In genomic region chr1:236604218-236605029, GRCh38 we compare ENCODE assay signal across 8 cellular contexts. TPM values are rescaled to one million over a fixed set of nuclear protein-coding genes. Genes with fewer than 3 reads are reported as not detected.
A peak's percentile ranks its signal among the peaks of the same experiment; 100 is the strongest.
DNase-seq lines count a peak whose midpoint lies in the region; ATAC-seq and TF ChIP-seq lines count a peak whose summit lies in the region.

TSS of gene HEATR1 (minus strand) at chr1:236604516. CDS start at chr1:236604095, 421 bp downstream.

- H3K36me3 ChIP-seq in testis (ENCODE audit: low read depth, missing control alignments) = no peaks in the 10 kb centered on the region

- H3K4me3 ChIP-seq in GM08714 (ENCODE audit: low read length) = peak within 1 kb of the TSS; percentile 96
- H3K4me3 ChIP-seq in testis = peak within 1 kb of the TSS; percentile 79 to 84

- 2% methylated on average over 16 to 45 of the region's 48 CpGs for WGBS in testis, 2 donors

- intact Hi-C loops in testis (cut with DNase I; ENCODE audit: low total_unique reads) = no loop called here

- H3K27me3 ChIP-seq in testis = no peaks in the 10 kb centered on the region

- ATAC-seq in HG02610 (IDR thresholded peaks at IDR 0.05; ENCODE audit: unreplicated experiment) = peak; percentile 95
- ATAC-seq in activated naive CD4-positive, alpha-beta T cell treated with anti-CD3 and anti-CD28 coated beads, Interleukin-2, amount 50 U/mL, for 72 hours = peak; percentile 96
- ATAC-seq in omental fat pad (ENCODE audit: low FRiP score) = peak; percentile 100

- no peaks in the 10 kb centered on the region for H3K9me3 ChIP-seq in testis

- H3K4me1 ChIP-seq in testis = peaks cover 4% of the 10 kb centered on the region

- DNase-seq in NCI-H1092 treated with DMSO at 0.1 percent for 48 hours (lab: John Stamatoyannopoulos, UW) (peak; percentile 95), SKM-1 (lab: John Stamatoyannopoulos, UW; ENCODE audit: unreplicated experiment) (peak; percentile 97), glomerular visceral epithelial cell (ENCODE audit: extremely low spot score) (peak; percentile 94), omental fat pad (ENCODE audit: low spot score) (peak; percentile 77), testis (peak; percentile 97)
- peak; percentile 85 to 93 for DNase-seq in activated naive CD4-positive, alpha-beta T cell treated with anti-CD3 and anti-CD28 coated beads, Interleukin-2, amount 50 U/mL, for 72 hours (ENCODE audit: low spot score in 2 of 2)

- peak within 1 kb of the TSS; percentile 96 for H3K27ac Mint-ChIP-seq in activated naive CD4-positive, alpha-beta T cell treated with anti-CD3 and anti-CD28 coated beads, Interleukin-2, amount 50 U/mL, for 72 hours

- H3K27ac ChIP-seq in testis = peak within 1 kb of the TSS; percentile 75 to 86

- TF ChIP-seq CTCF in omental fat pad (IDR thresholded peaks at IDR 0.05) (no peak), testis (IDR thresholded peaks at IDR 0.05) (no peak)

- H3K9me3 Mint-ChIP-seq in activated naive CD4-positive, alpha-beta T cell treated with anti-CD3 and anti-CD28 coated beads, Interleukin-2, amount 50 U/mL, for 72 hours = no peaks in the 10 kb centered on the region

- peaks cover 15 to 18% of the 10 kb centered on the region in 2 donors for H3K36me3 Mint-ChIP-seq in activated naive CD4-positive, alpha-beta T cell treated with anti-CD3 and anti-CD28 coated beads, Interleukin-2, amount 50 U/mL, for 72 hours

- no peak for TF ChIP-seq POLR2A in testis (IDR thresholded peaks at IDR 0.05)

RNA-seq across cellular contexts. Expression of gene HEATR1, which starts in this region (rescaled TPM):
- 10 to 100 TPM; 49.4 to 74.0 TPM for total RNA-seq in activated naive CD4-positive, alpha-beta T cell treated with anti-CD3 and anti-CD28 coated beads, Interleukin-2, amount 50 U/mL, for 72 hours
- total RNA-seq in omental fat pad (10 to 100 TPM; 25.9 to 75.4 (median 41.9) TPM), testis (10 to 100 TPM; 51.7 to 57.7 TPM)
- 27.9 TPM for polyA plus RNA-seq in testis (ENCODE audit: insufficient read depth, low read depth, low replicate concordance)

Comparison
In these comparisons a context has a peak if more than half of its experiments do, and no peak if none do; other contexts are left out.
1. Peak in every context shown above with its lines: DNase-seq, ATAC-seq, H3K4me3 ChIP-seq and H3K27ac ChIP-seq.